Comparison of ENCODE assay signal across 30 cellular contexts in genomic region chr11:93491941-93492340, GRCh38.
"Had no signal": no experiment of that assay in that cellular context is flagged by ENCODE, and none has a peak within 500 bp of the region (broad histone marks: within the 10 kb centered on the region; RNA-seq: fewer than 3 reads in every experiment).

No MANE protein-coding gene starts in this region.

- H3K36me3 Mint-ChIP-seq: activated naive CD4-positive, alpha-beta T cell treated with anti-CD3 and anti-CD28 coated beads, Interleukin-2, amount 50 U/mL, for 24 hours had no signal

- H3K9me3 ChIP-seq: mucosa of descending colon, transverse colon had no signal

- H3K4me3 Mint-ChIP-seq: activated CD4-positive, alpha-beta T cell treated with anti-CD3 and anti-CD28 coated beads for 36 hours; activated naive CD4-positive, alpha-beta T cell treated with anti-CD3 and anti-CD28 coated beads, Interleukin-2, amount 50 U/mL, for 24 hours; activated naive CD8-positive, alpha-beta T cell treated with anti-CD3 and anti-CD28 coated beads, Interleukin-2, amount 50 U/mL, for 24 hours; activated T-helper 1 cell treated with anti-CD3 and anti-CD28 coated beads, Interleukin-12 subunit alpha, Interleukin-12 subunit beta, Interleukin-2, Interleukin-4 antibody, amounts not matched to agents 30 ng/mL and 10 ng/mL and 1 ng/mL, durations not matched to agents 14 hours and 24 hours and 36 hours; central memory CD8-positive, alpha-beta T cell; dendritic cell treated with granulocyte-macrophage colony-stimulating factor and Interleukin-4, amounts not matched to agents 40 ng/mL and 50 ng/mL, for 4 days; endodermal cell; nephron; stimulated activated memory B cell treated with anti-CD40 and anti-IgM and Interleukin-4, amounts not matched to agents 10 μg/mL and 1 μg/mL and 100 μg/mL, for 72 hours had no signal

- H3K27ac Mint-ChIP-seq: activated CD4-positive, alpha-beta T cell treated with anti-CD3 and anti-CD28 coated beads for 36 hours; activated naive CD4-positive, alpha-beta T cell treated with anti-CD3 and anti-CD28 coated beads, Interleukin-2, amount 50 U/mL, for 24 hours; activated naive CD8-positive, alpha-beta T cell treated with anti-CD3 and anti-CD28 coated beads, Interleukin-2, amount 50 U/mL, for 24 hours; activated T-helper 1 cell treated with anti-CD3 and anti-CD28 coated beads, Interleukin-12 subunit alpha, Interleukin-12 subunit beta, Interleukin-2, Interleukin-4 antibody, amounts not matched to agents 30 ng/mL and 10 ng/mL and 1 ng/mL, durations not matched to agents 14 hours and 24 hours and 36 hours; dendritic cell treated with granulocyte-macrophage colony-stimulating factor and Interleukin-4, amounts not matched to agents 40 ng/mL and 50 ng/mL, for 4 days; endodermal cell; stimulated activated memory B cell treated with anti-CD40 and anti-IgM and Interleukin-4, amounts not matched to agents 10 μg/mL and 1 μg/mL and 100 μg/mL, for 72 hours had no signal

- H3K9me3 Mint-ChIP-seq: activated naive CD4-positive, alpha-beta T cell treated with anti-CD3 and anti-CD28 coated beads, Interleukin-2, amount 50 U/mL, for 24 hours; activated naive CD8-positive, alpha-beta T cell treated with anti-CD3 and anti-CD28 coated beads, Interleukin-2, amount 50 U/mL, for 24 hours; activated T-helper 1 cell treated with anti-CD3 and anti-CD28 coated beads, Interleukin-12 subunit alpha, Interleukin-12 subunit beta, Interleukin-2, Interleukin-4 antibody, amounts not matched to agents 30 ng/mL and 10 ng/mL and 1 ng/mL, durations not matched to agents 14 hours and 24 hours and 36 hours; central memory CD8-positive, alpha-beta T cell; dendritic cell treated with granulocyte-macrophage colony-stimulating factor and Interleukin-4, amounts not matched to agents 40 ng/mL and 50 ng/mL, for 4 days; endodermal cell; nephron; stimulated activated memory B cell treated with anti-CD40 and anti-IgM and Interleukin-4, amounts not matched to agents 10 μg/mL and 1 μg/mL and 100 μg/mL, for 72 hours had no signal

- H3K27me3 Mint-ChIP-seq: activated CD4-positive, alpha-beta T cell treated with anti-CD3 and anti-CD28 coated beads for 36 hours; activated naive CD4-positive, alpha-beta T cell treated with anti-CD3 and anti-CD28 coated beads, Interleukin-2, amount 50 U/mL, for 24 hours; activated naive CD8-positive, alpha-beta T cell treated with anti-CD3 and anti-CD28 coated beads, Interleukin-2, amount 50 U/mL, for 24 hours; central memory CD8-positive, alpha-beta T cell; dendritic cell treated with granulocyte-macrophage colony-stimulating factor and Interleukin-4, amounts not matched to agents 40 ng/mL and 50 ng/mL, for 4 days; progenitor cell of endocrine pancreas; stimulated activated memory B cell treated with anti-CD40 and anti-IgM and Interleukin-4, amounts not matched to agents 10 μg/mL and 1 μg/mL and 100 μg/mL, for 72 hours had no signal

- DNase-seq: activated CD4-positive, alpha-beta T cell treated with anti-CD3 and anti-CD28 coated beads for 36 hours; activated CD4-positive, alpha-beta T cell treated with anti-CD3 and anti-CD28 coated beads, Interleukin-2, amount 50 U/mL, for 48 hours; activated CD4-positive, CD25-positive, alpha-beta regulatory T cell; activated CD8-positive, alpha-beta memory T cell treated with anti-CD3 and anti-CD28 coated beads for 24 hours; activated gamma-delta T cell; activated naive CD8-positive, alpha-beta T cell treated with anti-CD3 and anti-CD28 coated beads, Interleukin-2, amount 50 U/mL, for 24 hours; amygdala; endodermal cell; foreskin fibroblast; head of caudate nucleus; hypothalamus; kidney glomerular epithelial cell; mesendoderm; mucosa of descending colon; stimulated activated CD4-positive, alpha-beta T cell treated with anti-CD3 and anti-CD28 coated beads, Interleukin-1b, Interleukin-23, amount 100 ng/mL, for 48 hours; stimulated activated CD4-positive, alpha-beta T cell treated with anti-CD3 and anti-CD28 coated beads, Interleukin-4, amount 100 ng/mL, for 4 hours; stimulated activated CD8-positive, alpha-beta memory T cell treated with anti-CD3 and anti-CD28 coated beads, Interleukin-4, amount 100 ng/mL, for 48 hours; T-helper 2 cell; transverse colon had no signal

- H3K27me3 ChIP-seq: transverse colon had no signal

- ATAC-seq: activated CD4-positive, alpha-beta T cell treated with anti-CD3 and anti-CD28 coated beads for 36 hours; activated naive CD8-positive, alpha-beta T cell treated with anti-CD3 and anti-CD28 coated beads, Interleukin-2, amount 50 U/mL, for 24 hours; esophagus mucosa; sciatic nerve; stimulated activated memory B cell treated with anti-CD40 and anti-IgM and Interleukin-4, amounts not matched to agents 10 μg/mL and 1 μg/mL and 100 μg/mL, for 72 hours had no signal

- H3K36me3 ChIP-seq: transverse colon had no signal

- H3K4me3 ChIP-seq: lung, mucosa of descending colon, skin epidermis, transverse colon had no signal

- H3K4me1 Mint-ChIP-seq: activated CD4-positive, alpha-beta T cell treated with anti-CD3 and anti-CD28 coated beads for 36 hours; activated naive CD4-positive, alpha-beta T cell treated with anti-CD3 and anti-CD28 coated beads, Interleukin-2, amount 50 U/mL, for 24 hours; activated naive CD8-positive, alpha-beta T cell treated with anti-CD3 and anti-CD28 coated beads, Interleukin-2, amount 50 U/mL, for 24 hours; central memory CD8-positive, alpha-beta T cell; stimulated activated memory B cell treated with anti-CD40 and anti-IgM and Interleukin-4, amounts not matched to agents 10 μg/mL and 1 μg/mL and 100 μg/mL, for 72 hours had no signal

- H3K27ac ChIP-seq: skin epidermis, transverse colon had no signal
